ENCODE assay signal across 28 cellular contexts in the genomic region with DNA sequence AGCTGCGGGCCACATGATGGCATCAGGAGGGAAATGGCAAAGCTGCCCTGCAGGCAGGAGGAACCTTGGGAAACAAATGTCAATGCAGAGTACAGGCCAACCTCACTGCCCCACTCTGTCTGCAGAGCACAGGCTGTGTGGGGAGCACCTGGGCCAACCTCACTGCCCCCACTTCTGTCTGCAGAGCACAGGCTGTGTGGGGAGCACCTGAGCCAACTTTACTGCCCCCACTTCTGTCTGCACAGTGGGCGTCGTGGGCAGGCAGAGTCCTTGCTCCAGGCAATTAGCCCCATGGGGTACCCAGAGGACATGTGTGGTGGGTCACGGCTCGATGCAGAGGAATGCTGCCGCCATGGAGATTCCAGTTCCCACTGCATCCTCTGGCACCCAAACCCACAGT. TPM values are rescaled to one million over a fixed set of nuclear protein-coding genes. Genes with fewer than 3 reads are reported as not detected.
DNase-seq lines count a peak whose midpoint lies in the region; TF ChIP-seq lines count a peak whose summit lies in the region.
"Had no signal": no experiment of that assay in that cellular context is flagged by ENCODE, and none has a peak within 500 bp of the region (broad histone marks: within the 10 kb centered on the region; RNA-seq: fewer than 3 reads in every experiment).

No MANE protein-coding gene starts in this region.

- peak; percentile 18 for DNase-seq in NCI-H69 (lab: John Stamatoyannopoulos, UW)
- DNase-seq in islet precursor cell, result peak; percentile 46
- no peak for DNase-seq in progenitor cell of endocrine pancreas (ENCODE audit: low spot score, unreplicated experiment)
- no peak for DNase-seq in activated T-cell treated with anti-CD3 and anti-CD28 coated beads, Interleukin-2, amount 50 U/mL, for 24 hours
- DNase-seq in cerebellum (ENCODE audit: low spot score), result no peak
- no peak for DNase-seq in HPDE6-E6E7 (ENCODE audit: extremely low spot score)
- no peak for DNase-seq in CD8-positive, alpha-beta memory T cell
- DNase-seq: AML-193; CD8-positive, alpha-beta T cell; DMS 273 treated with DMSO at 0.1 percent for 48 hours; DMS79; EL; GDM1; H7; HFFc6; IMR-90; KG1; MG63; NCI-H1105 treated with DMSO at 0.1 percent for 48 hours; NCI-H146; NCI-H1930; NCI-H446 treated with DMSO at 0.1 percent for 48 hours; NCI-H526; RPMI8226; SHP77 treated with DMSO at 0.1 percent for 48 hours had no signal

- H3K27ac ChIP-seq in BLaER1 treated with 17β-estradiol and CSF1 and Interleukin-3, amounts not matched to agents 10 nM and 100 nM, result no peak overlapping the region
- H3K27ac ChIP-seq in CD8-positive, alpha-beta memory T cell (ENCODE audit: low read depth, low read length), result no peak overlapping the region
- H3K27ac ChIP-seq: C4-2B had no signal

- H3K27me3 Mint-ChIP-seq in progenitor cell of endocrine pancreas, result no peaks in the 10 kb centered on the region
- no peaks in the 10 kb centered on the region for H3K27me3 Mint-ChIP-seq in activated T-cell treated with anti-CD3 and anti-CD28 coated beads, Interleukin-2, amount 50 U/mL, for 24 hours
- H3K27me3 Mint-ChIP-seq in CD8-positive, alpha-beta memory T cell, result no peaks in the 10 kb centered on the region

- H3K4me3 Mint-ChIP-seq in progenitor cell of endocrine pancreas (ENCODE audit: low read depth), result no peak overlapping the region
- H3K4me3 Mint-ChIP-seq in activated T-cell treated with anti-CD3 and anti-CD28 coated beads, Interleukin-2, amount 50 U/mL, for 24 hours, result no peak overlapping the region
- H3K4me3 Mint-ChIP-seq in CD8-positive, alpha-beta memory T cell, result no peak overlapping the region
- H3K4me3 Mint-ChIP-seq: CD8-positive, alpha-beta T cell; HFFc6 had no signal

- peaks cover 59 to 87% (median 83%) of the 10 kb centered on the region in 11 experiments for H4K20me1 ChIP-seq in BLaER1 treated with 17β-estradiol and CSF1 and Interleukin-3, amounts not matched to agents 10 nM and 100 nM

- H3K36me3 ChIP-seq in BLaER1 treated with 17β-estradiol and CSF1 and Interleukin-3, amounts not matched to agents 10 nM and 100 nM, result peaks cover 0 to 11% (median 3%) of the 10 kb centered on the region in 11 experiments; a peak in 3 of 22 replicates
- H3K36me3 ChIP-seq in CD8-positive, alpha-beta memory T cell (ENCODE audit: insufficient read depth, low read length), result no peaks in the 10 kb centered on the region
- H3K36me3 ChIP-seq: MG63 had no signal

- peaks cover 3 to 86% (median 74%) of the 10 kb centered on the region in 10 experiments; a peak in 19 of 20 replicates for H3K4me1 ChIP-seq in BLaER1 treated with 17β-estradiol and CSF1 and Interleukin-3, amounts not matched to agents 10 nM and 100 nM
- no peaks in the 10 kb centered on the region for H3K4me1 ChIP-seq in CD8-positive, alpha-beta memory T cell (ENCODE audit: insufficient read depth, low read length)

- no peaks in the 10 kb centered on the region for H3K27me3 ChIP-seq in BLaER1 treated with 17β-estradiol and CSF1 and Interleukin-3, amounts not matched to agents 10 nM and 100 nM
- no peaks in the 10 kb centered on the region for H3K27me3 ChIP-seq in CD8-positive, alpha-beta memory T cell (ENCODE audit: insufficient read depth, low read length, poor library complexity, severe bottlenecking)
- H3K27me3 ChIP-seq: MG63 had no signal

- no peak for TF ChIP-seq CTCF in progenitor cell of endocrine pancreas (IDR thresholded peaks at IDR 0.05; ENCODE audit: unreplicated experiment)

- peaks cover 16% of the 10 kb centered on the region for H3K4me1 Mint-ChIP-seq in progenitor cell of endocrine pancreas (ENCODE audit: low read depth)
- peaks cover 3% of the 10 kb centered on the region for H3K4me1 Mint-ChIP-seq in activated T-cell treated with anti-CD3 and anti-CD28 coated beads, Interleukin-2, amount 50 U/mL, for 24 hours (ENCODE audit: low read depth)
- peaks cover 0 to 14% (median 4%) of the 10 kb centered on the region in 3 donors for H3K4me1 Mint-ChIP-seq in CD8-positive, alpha-beta memory T cell

- no peaks in the 10 kb centered on the region for H3K9me3 ChIP-seq in BLaER1 treated with 17β-estradiol and CSF1 and Interleukin-3, amounts not matched to agents 10 nM and 100 nM (replicated peaks in 1 of 11)
- no peaks in the 10 kb centered on the region for H3K9me3 ChIP-seq in CD8-positive, alpha-beta memory T cell (ENCODE audit: low read length)
- H3K9me3 ChIP-seq: MG63 had no signal

- CTCF ChIA-PET in CD8-positive, alpha-beta memory T cell (lab: Charles Lee), result interaction anchor here (0.6 kb wide), 1 partner anchor 1055 kb away, joined by 3 read pairs; no protein-coding TSS in a partner anchor

- H3K4me2 ChIP-seq in BLaER1 treated with 17β-estradiol and CSF1 and Interleukin-3, amounts not matched to agents 10 nM and 100 nM, result peak overlapping the region in 9 of 11 experiments; percentile 47 to 87 (median 73); a peak in 19 of 22 replicates

- H3K27ac Mint-ChIP-seq in progenitor cell of endocrine pancreas, result peak overlapping the region; percentile 25
- H3K27ac Mint-ChIP-seq in activated T-cell treated with anti-CD3 and anti-CD28 coated beads, Interleukin-2, amount 50 U/mL, for 24 hours, result no peak overlapping the region
- H3K27ac Mint-ChIP-seq in CD8-positive, alpha-beta memory T cell, result peak overlapping the region in 1 of 8 donors; percentile 24
- H3K27ac Mint-ChIP-seq: CD8-positive, alpha-beta T cell had no signal

- POLR2A ChIA-PET in CD8-positive, alpha-beta memory T cell (lab: Charles Lee), result no interaction called here

- H3K9ac ChIP-seq in BLaER1 treated with 17β-estradiol and CSF1 and Interleukin-3, amounts not matched to agents 10 nM and 100 nM, result peak overlapping the region in 4 of 11 experiments; percentile 5 to 56 (median 38); a peak in 9 of 22 replicates

- H3K4me3 ChIP-seq in BLaER1 treated with 17β-estradiol and CSF1 and Interleukin-3, amounts not matched to agents 10 nM and 100 nM, result no peak overlapping the region
- no peak overlapping the region for H3K4me3 ChIP-seq in CD8-positive, alpha-beta memory T cell (ENCODE audit: low read length)
- H3K4me3 ChIP-seq: GM12878, MG63 had no signal

- H3K9me3 Mint-ChIP-seq in progenitor cell of endocrine pancreas (ENCODE audit: low read depth), result no peaks in the 10 kb centered on the region
- no peaks in the 10 kb centered on the region for H3K9me3 Mint-ChIP-seq in activated T-cell treated with anti-CD3 and anti-CD28 coated beads, Interleukin-2, amount 50 U/mL, for 24 hours
- no peaks in the 10 kb centered on the region for H3K9me3 Mint-ChIP-seq in CD8-positive, alpha-beta memory T cell
- H3K9me3 Mint-ChIP-seq: CD8-positive, alpha-beta T cell; HFFc6 had no signal

- H3K36me3 Mint-ChIP-seq in progenitor cell of endocrine pancreas (ENCODE audit: insufficient read depth), result peaks cover 2% of the 10 kb centered on the region
- H3K36me3 Mint-ChIP-seq in activated T-cell treated with anti-CD3 and anti-CD28 coated beads, Interleukin-2, amount 50 U/mL, for 24 hours (ENCODE audit: low read depth), result peaks cover 8% of the 10 kb centered on the region
- H3K36me3 Mint-ChIP-seq in CD8-positive, alpha-beta memory T cell, result peaks cover 2 to 14% (median 3%) of the 10 kb centered on the region in 3 donors

RNA-seq across cellular contexts. Expression of a gene that starts 26.2 kb away (rescaled TPM):
- 49.3 and 49.9 TPM in 2 replicates for total RNA-seq in progenitor cell of endocrine pancreas
- total RNA-seq in cerebellum, result 70.0 TPM
- total RNA-seq in CD8-positive, alpha-beta memory T cell, result 10 to 100 TPM; 29.4 to 31.7 TPM
- 13.0 TPM for polyA plus RNA-seq in CD8-positive, alpha-beta memory T cell

RNA-seq across cellular contexts. Expression of a gene that starts 26.3 kb away (rescaled TPM):
- total RNA-seq in progenitor cell of endocrine pancreas (31.6 and 31.9 TPM in 2 replicates), cerebellum (25.7 TPM)
- 10 to 100 TPM; 54.1 to 55.0 TPM for total RNA-seq in CD8-positive, alpha-beta memory T cell
- polyA plus RNA-seq in CD8-positive, alpha-beta memory T cell, result 16.2 TPM

RNA-seq across cellular contexts. Expression of a gene that starts 39.9 kb away (rescaled TPM):
- total RNA-seq in progenitor cell of endocrine pancreas (177 and 193 TPM in 2 replicates), cerebellum (97.4 TPM)
- 10 to 100 TPM; 31.0 to 32.9 TPM for total RNA-seq in CD8-positive, alpha-beta memory T cell
- polyA plus RNA-seq in CD8-positive, alpha-beta memory T cell, result 6.5 TPM

Comparison
In these comparisons a context has a peak if more than half of its experiments do, and no peak if none do; other contexts are left out.
1. DNase-seq: peak in NCI-H69 (single experiment) and islet precursor cell (single experiment); none in progenitor cell of endocrine pancreas (single experiment), activated T-cell treated with anti-CD3 and anti-CD28 coated beads, Interleukin-2, amount 50 U/mL, for 24 hours (single experiment), cerebellum (single experiment), HPDE6-E6E7 (single experiment) and CD8-positive, alpha-beta memory T cell (0 of 5).